In the genomic region with DNA sequence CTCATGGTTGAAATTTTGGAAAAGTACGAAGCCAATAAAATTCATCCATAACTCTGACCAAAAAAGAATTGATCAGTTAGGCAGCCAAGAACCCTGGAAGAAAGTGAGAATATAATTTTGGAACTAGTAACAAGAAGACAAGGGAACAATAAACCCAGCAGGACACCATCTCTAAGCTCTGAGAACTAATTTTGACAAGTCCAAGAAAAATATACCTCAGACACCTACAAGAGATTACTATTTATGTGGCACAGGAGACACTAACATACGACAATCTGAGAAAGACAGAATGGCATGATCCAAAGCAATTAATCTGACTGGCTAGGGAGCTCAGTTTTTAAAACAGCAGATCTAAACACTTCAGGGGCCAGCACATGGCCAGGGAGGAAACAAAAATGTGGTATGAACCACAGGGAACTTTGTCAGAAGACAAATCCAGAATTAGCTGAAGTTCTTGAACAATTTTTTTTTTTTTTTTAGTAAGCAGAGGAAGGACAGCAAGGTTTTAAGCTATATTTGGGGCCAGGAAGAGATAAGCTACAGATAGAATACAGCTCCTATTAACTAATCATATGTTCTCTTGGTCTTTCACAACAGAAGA, we compare ENCODE assay signal across 1 cellular context.
TF ChIP-seq lines count a peak whose summit lies in the region.

No MANE protein-coding gene starts in this region.

TF ChIP-seq in HEK293, 187 proteins besides CTCF, POLR2A, EP300 and RAD21:
- TF ChIP-seq, protein P1, sequence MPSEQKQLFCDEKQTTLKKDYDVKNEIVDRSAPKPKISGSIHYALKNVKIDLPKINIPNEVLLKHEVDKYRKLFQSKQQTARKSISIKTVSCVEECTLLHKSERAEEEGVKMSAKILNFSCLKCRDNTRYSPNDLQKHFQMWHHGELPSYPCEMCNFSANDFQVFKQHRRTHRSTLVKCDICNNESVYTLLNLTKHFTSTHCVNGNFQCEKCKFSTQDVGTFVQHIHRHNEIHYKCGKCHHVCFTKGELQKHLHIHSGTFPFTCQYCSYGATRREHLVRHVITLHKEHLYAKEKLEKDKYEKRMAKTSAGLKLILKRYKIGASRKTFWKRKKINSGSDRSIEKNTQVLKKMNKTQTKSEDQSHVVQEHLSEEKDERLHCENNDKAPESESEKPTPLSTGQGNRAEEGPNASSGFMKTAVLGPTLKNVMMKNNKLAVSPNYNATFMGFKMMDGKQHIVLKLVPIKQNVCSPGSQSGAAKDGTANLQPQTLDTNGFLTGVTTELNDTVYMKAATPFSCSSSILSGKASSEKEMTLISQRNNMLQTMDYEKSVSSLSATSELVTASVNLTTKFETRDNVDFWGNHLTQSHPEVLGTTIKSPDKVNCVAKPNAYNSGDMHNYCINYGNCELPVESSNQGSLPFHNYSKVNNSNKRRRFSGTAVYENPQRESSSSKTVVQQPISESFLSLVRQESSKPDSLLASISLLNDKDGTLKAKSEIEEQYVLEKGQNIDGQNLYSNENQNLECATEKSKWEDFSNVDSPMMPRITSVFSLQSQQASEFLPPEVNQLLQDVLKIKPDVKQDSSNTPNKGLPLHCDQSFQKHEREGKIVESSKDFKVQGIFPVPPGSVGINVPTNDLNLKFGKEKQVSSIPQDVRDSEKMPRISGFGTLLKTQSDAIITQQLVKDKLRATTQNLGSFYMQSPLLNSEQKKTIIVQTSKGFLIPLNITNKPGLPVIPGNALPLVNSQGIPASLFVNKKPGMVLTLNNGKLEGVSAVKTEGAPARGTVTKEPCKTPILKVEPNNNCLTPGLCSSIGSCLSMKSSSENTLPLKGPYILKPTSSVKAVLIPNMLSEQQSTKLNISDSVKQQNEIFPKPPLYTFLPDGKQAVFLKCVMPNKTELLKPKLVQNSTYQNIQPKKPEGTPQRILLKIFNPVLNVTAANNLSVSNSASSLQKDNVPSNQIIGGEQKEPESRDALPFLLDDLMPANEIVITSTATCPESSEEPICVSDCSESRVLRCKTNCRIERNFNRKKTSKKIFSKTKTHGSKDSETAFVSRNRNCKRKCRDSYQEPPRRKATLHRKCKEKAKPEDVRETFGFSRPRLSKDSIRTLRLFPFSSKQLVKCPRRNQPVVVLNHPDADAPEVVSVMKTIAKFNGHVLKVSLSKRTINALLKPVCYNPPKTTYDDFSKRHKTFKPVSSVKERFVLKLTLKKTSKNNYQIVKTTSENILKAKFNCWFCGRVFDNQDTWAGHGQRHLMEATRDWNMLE (tag by site-specific recombination; conservative IDR thresholded peaks at IDR 0.05; ENCODE audit: low read depth) = no peak
- no peak for TF ChIP-seq SP3 (tag by site-specific recombination; IDR thresholded peaks at IDR 0.05)
- TF ChIP-seq KLF8 (tag by site-specific recombination; IDR thresholded peaks at IDR 0.05) = no peak
- TF ChIP-seq ZNF133 (tag by site-specific recombination; IDR thresholded peaks at IDR 0.05) = no peak
- TF ChIP-seq ZNF341 (tag by site-specific recombination; IDR thresholded peaks at IDR 0.05; ENCODE audit: low read depth) = no peak
- TF ChIP-seq ZNF785 (tag by site-specific recombination; IDR thresholded peaks at IDR 0.05) = no peak
- TF ChIP-seq KLF1 (tag by site-specific recombination; IDR thresholded peaks at IDR 0.05) = no peak
- TF ChIP-seq, protein P2, sequence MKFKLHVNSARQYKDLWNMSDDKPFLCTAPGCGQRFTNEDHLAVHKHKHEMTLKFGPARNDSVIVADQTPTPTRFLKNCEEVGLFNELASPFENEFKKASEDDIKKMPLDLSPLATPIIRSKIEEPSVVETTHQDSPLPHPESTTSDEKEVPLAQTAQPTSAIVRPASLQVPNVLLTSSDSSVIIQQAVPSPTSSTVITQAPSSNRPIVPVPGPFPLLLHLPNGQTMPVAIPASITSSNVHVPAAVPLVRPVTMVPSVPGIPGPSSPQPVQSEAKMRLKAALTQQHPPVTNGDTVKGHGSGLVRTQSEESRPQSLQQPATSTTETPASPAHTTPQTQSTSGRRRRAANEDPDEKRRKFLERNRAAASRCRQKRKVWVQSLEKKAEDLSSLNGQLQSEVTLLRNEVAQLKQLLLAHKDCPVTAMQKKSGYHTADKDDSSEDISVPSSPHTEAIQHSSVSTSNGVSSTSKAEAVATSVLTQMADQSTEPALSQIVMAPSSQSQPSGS (tag by site-specific recombination; IDR thresholded peaks at IDR 0.05; ENCODE audit: low read depth) = no peak
- TF ChIP-seq ZNF473 (tag by site-specific recombination; IDR thresholded peaks at IDR 0.05) = no peak
- peak; percentile 31; the same call in 1 of the 2 replicates for TF ChIP-seq ZBTB17 (tag by site-specific recombination; IDR thresholded peaks at IDR 0.05)
- TF ChIP-seq ZNF561 (tag by site-specific recombination; IDR thresholded peaks at IDR 0.05; ENCODE audit: borderline replicate concordance) = 0 out of 2 replicates have a peak, but pooled peaks have one; percentile 31
- TF ChIP-seq ZNF24 (tag by site-specific recombination; IDR thresholded peaks at IDR 0.05) = no peak
- TF ChIP-seq, protein P3, sequence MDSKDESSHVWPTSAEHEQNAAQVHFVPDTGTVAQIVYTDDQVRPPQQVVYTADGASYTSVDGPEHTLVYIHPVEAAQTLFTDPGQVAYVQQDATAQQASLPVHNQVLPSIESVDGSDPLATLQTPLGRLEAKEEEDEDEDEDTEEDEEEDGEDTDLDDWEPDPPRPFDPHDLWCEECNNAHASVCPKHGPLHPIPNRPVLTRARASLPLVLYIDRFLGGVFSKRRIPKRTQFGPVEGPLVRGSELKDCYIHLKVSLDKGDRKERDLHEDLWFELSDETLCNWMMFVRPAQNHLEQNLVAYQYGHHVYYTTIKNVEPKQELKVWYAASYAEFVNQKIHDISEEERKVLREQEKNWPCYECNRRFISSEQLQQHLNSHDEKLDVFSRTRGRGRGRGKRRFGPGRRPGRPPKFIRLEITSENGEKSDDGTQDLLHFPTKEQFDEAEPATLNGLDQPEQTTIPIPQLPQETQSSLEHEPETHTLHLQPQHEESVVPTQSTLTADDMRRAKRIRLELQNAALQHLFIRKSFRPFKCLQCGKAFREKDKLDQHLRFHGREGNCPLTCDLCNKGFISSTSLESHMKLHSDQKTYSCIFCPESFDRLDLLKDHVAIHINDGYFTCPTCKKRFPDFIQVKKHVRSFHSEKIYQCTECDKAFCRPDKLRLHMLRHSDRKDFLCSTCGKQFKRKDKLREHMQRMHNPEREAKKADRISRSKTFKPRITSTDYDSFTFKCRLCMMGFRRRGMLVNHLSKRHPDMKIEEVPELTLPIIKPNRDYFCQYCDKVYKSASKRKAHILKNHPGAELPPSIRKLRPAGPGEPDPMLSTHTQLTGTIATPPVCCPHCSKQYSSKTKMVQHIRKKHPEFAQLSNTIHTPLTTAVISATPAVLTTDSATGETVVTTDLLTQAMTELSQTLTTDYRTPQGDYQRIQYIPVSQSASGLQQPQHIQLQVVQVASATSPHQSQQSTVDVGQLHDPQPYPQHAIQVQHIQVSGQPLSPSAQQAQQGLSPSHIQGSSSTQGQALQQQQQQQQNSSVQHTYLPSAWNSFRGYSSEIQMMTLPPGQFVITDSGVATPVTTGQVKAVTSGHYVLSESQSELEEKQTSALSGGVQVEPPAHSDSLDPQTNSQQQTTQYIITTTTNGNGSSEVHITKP (tag by site-specific recombination; IDR thresholded peaks at IDR 0.05) = peak; percentile 86
- peak; percentile 86 for TF ChIP-seq ZNF600 (tag by site-specific recombination; IDR thresholded peaks at IDR 0.05)
- TF ChIP-seq ZNF202 (tag by site-specific recombination; IDR thresholded peaks at IDR 0.05; ENCODE audit: borderline replicate concordance) = no peak
- TF ChIP-seq FEZF1 (tag by site-specific recombination; IDR thresholded peaks at IDR 0.05) = peak; percentile 56
- no peak for TF ChIP-seq ZNF274 (IDR thresholded peaks at IDR 0.05; ENCODE audit: low read length)
- TF ChIP-seq ZNF274 (tag by site-specific recombination; IDR thresholded peaks at IDR 0.05; ENCODE audit: borderline replicate concordance) = no peak
- TF ChIP-seq, protein P4, sequence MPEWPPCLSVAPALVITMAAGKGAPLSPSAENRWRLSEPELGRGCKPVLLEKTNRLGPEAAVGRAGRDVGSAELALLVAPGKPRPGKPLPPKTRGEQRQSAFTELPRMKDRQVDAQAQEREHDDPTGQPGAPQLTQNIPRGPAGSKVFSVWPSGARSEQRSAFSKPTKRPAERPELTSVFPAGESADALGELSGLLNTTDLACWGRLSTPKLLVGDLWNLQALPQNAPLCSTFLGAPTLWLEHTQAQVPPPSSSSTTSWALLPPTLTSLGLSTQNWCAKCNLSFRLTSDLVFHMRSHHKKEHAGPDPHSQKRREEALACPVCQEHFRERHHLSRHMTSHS (tag by site-specific recombination; IDR thresholded peaks at IDR 0.05) = no peak
- TF ChIP-seq OSR2 (tag by site-specific recombination; IDR thresholded peaks at IDR 0.05) = peak; percentile 41; the same call in 1 of the 2 replicates
- TF ChIP-seq ZNF311 (tag by site-specific recombination; IDR thresholded peaks at IDR 0.05; ENCODE audit: borderline replicate concordance) = no peak
- TF ChIP-seq ZSCAN23 (tag by site-specific recombination; IDR thresholded peaks at IDR 0.05) = no peak
- TF ChIP-seq ZNF654 (tag by site-specific recombination; IDR thresholded peaks at IDR 0.05; ENCODE audit: low read depth) = no peak
- TF ChIP-seq ZNF776 (tag by site-specific recombination; IDR thresholded peaks at IDR 0.05; ENCODE audit: borderline replicate concordance) = no peak
- no peak for TF ChIP-seq ZNF664 (tag by site-specific recombination; IDR thresholded peaks at IDR 0.05)
- no peak for TF ChIP-seq ZNF214 (tag by site-specific recombination; IDR thresholded peaks at IDR 0.05; ENCODE audit: borderline replicate concordance)
- TF ChIP-seq ZNF558 (tag by site-specific recombination; IDR thresholded peaks at IDR 0.05) = no peak
- no peak for TF ChIP-seq KLF10 (tag by site-specific recombination; IDR thresholded peaks at IDR 0.05)
- TF ChIP-seq ZNF843 (tag by site-specific recombination; IDR thresholded peaks at IDR 0.05) = peak; percentile 57; the same call in 1 of the 2 replicates
- no peak for TF ChIP-seq ZNF174 (tag by site-specific recombination; IDR thresholded peaks at IDR 0.05)
- no peak for TF ChIP-seq SCRT2 (tag by site-specific recombination; IDR thresholded peaks at IDR 0.05)
- no peak for TF ChIP-seq BCL11A (tag by site-specific recombination; IDR thresholded peaks at IDR 0.05; ENCODE audit: low read depth)
- TF ChIP-seq, protein P5, sequence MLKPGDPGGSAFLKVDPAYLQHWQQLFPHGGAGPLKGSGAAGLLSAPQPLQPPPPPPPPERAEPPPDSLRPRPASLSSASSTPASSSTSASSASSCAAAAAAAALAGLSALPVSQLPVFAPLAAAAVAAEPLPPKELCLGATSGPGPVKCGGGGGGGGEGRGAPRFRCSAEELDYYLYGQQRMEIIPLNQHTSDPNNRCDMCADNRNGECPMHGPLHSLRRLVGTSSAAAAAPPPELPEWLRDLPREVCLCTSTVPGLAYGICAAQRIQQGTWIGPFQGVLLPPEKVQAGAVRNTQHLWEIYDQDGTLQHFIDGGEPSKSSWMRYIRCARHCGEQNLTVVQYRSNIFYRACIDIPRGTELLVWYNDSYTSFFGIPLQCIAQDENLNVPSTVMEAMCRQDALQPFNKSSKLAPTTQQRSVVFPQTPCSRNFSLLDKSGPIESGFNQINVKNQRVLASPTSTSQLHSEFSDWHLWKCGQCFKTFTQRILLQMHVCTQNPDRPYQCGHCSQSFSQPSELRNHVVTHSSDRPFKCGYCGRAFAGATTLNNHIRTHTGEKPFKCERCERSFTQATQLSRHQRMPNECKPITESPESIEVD (tag by site-specific recombination; IDR thresholded peaks at IDR 0.05) = peak; percentile 76
- TF ChIP-seq ZNF555 (tag by site-specific recombination; conservative IDR thresholded peaks at IDR 0.05) = no peak
- TF ChIP-seq YY2 (tag by site-specific recombination; IDR thresholded peaks at IDR 0.05) = no peak
- no peak for TF ChIP-seq IKZF3 (tag by site-specific recombination; IDR thresholded peaks at IDR 0.05)
- no peak for TF ChIP-seq ZNF777 (tag by site-specific recombination; IDR thresholded peaks at IDR 0.05; ENCODE audit: borderline replicate concordance)
